24 cellular contexts compared by ENCODE assay signal in genomic region chr11:44651535-44652130, GRCh38.
DNase-seq lines count a peak whose midpoint lies in the region; ATAC-seq and TF ChIP-seq lines count a peak whose summit lies in the region.
"Had no signal": no experiment of that assay in that cellular context is flagged by ENCODE, and none has a peak within 500 bp of the region (broad histone marks: within the 10 kb centered on the region; RNA-seq: fewer than 3 reads in every experiment).

No MANE protein-coding gene starts in this region.

- H3K27ac ChIP-seq in BLaER1 treated with 17β-estradiol and CSF1 and Interleukin-3, amounts not matched to agents 10 nM and 100 nM, result 0 out of 22 replicates have a peak overlapping the region, but pooled peaks of 1 of the 11 experiments have one; percentile 21
- H3K27ac ChIP-seq in Karpas-422 (ENCODE audit: low read length) (peak overlapping the region; percentile 74), MM.1S (ENCODE audit: low read length) (no peak overlapping the region), trophoblast cell (ENCODE audit: low read depth, low read length) (no peak overlapping the region), mesenchymal stem cell (ENCODE audit: low read length, poor library complexity, severe bottlenecking) (no peak overlapping the region)
- H3K27ac ChIP-seq: GM23248, neutrophil, psoas muscle, testis had no signal

- intact Hi-C loops in activated B cell treated with CpG ODN at 0.5 μM for 24 hours (cut with micrococcal nuclease), result no loop called here

- DNase-seq in Karpas-422 (peak; percentile 85), activated B cell treated with CpG ODN at 0.5 μM for 24 hours (no peak), nephron progenitor cell (no peak), MM.1S (no peak), trophoblast cell (no peak), mesenchymal stem cell (no peak), NCI-H446 treated with DMSO at 0.1 percent for 48 hours (lab: John Stamatoyannopoulos, UW) (no peak)
- DNase-seq: activated naive CD4-positive, alpha-beta T cell treated with Interleukin-2 at 50 U/mL for 16 hours; activated T-cell treated with anti-CD3 and anti-CD28 coated beads, Interleukin-2, amount 50 U/mL, for 48 hours; CD8-positive, alpha-beta memory T cell; DND-41; GM23248; head of caudate nucleus; left colon; midbrain; NCI-H1436 treated with DMSO at 0.1 percent for 48 hours; NCI-H526; psoas muscle; stimulated activated CD4-positive, alpha-beta T cell treated with anti-CD3 and anti-CD28 coated beads, Interleukin-1b, Interleukin-23, amount 100 ng/mL, for 48 hours; testis had no signal

- H4K91ac ChIP-seq in trophoblast cell (ENCODE audit: low read depth, low read length) (no peak overlapping the region), mesenchymal stem cell (ENCODE audit: low read length) (no peak overlapping the region)

- H3K27ac Mint-ChIP-seq in activated B cell treated with CpG ODN at 0.5 μM for 24 hours, result no peak overlapping the region
- peak overlapping the region; percentile 85 for H3K27ac Mint-ChIP-seq in nephron progenitor cell
- H3K27ac Mint-ChIP-seq: dendritic cell treated with granulocyte-macrophage colony-stimulating factor and Interleukin-4, amounts not matched to agents 40 ng/mL and 50 ng/mL, for 4 days had no signal

- H3K36me3 Mint-ChIP-seq in activated B cell treated with CpG ODN at 0.5 μM for 24 hours (ENCODE audit: low read depth) (no peaks in the 10 kb centered on the region), nephron progenitor cell (ENCODE audit: low read depth) (no peaks in the 10 kb centered on the region)

- H3K79me2 ChIP-seq in Karpas-422 (ENCODE audit: low read length) (no peaks in the 10 kb centered on the region), MM.1S (ENCODE audit: low read length) (no peaks in the 10 kb centered on the region), trophoblast cell (ENCODE audit: control insufficient read depth, insufficient read depth, low read length, poor library complexity) (no peaks in the 10 kb centered on the region)

- peaks cover 5 to 11% (median 7%) of the 10 kb centered on the region in 11 experiments; a peak in 13 of 22 replicates for H3K9me3 ChIP-seq in BLaER1 treated with 17β-estradiol and CSF1 and Interleukin-3, amounts not matched to agents 10 nM and 100 nM (replicated peaks in 1 of 11)
- no peaks in the 10 kb centered on the region for H3K9me3 ChIP-seq in Karpas-422 (ENCODE audit: low read length)
- H3K9me3 ChIP-seq in MM.1S (replicated peaks; ENCODE audit: insufficient read depth, low read length), result no peaks in the 10 kb centered on the region
- H3K9me3 ChIP-seq in trophoblast cell (ENCODE audit: insufficient read depth, low read depth, low read length), result no peaks in the 10 kb centered on the region
- peaks cover 8% of the 10 kb centered on the region for H3K9me3 ChIP-seq in mesenchymal stem cell (ENCODE audit: control insufficient read depth, low read length)
- H3K9me3 ChIP-seq: neutrophil, psoas muscle, testis had no signal

- H2BK5ac ChIP-seq in trophoblast cell (ENCODE audit: low read depth, low read length, poor library complexity) (no peak overlapping the region), mesenchymal stem cell (ENCODE audit: low read depth, low read length, poor library complexity, severe bottlenecking) (no peak overlapping the region)

- no peaks in the 10 kb centered on the region for H3F3A ChIP-seq in MM.1S (ENCODE audit: insufficient read depth, low read length)

- peaks cover 0 to 15% (median 12%) of the 10 kb centered on the region in 10 experiments; a peak in 15 of 20 replicates for H3K4me1 ChIP-seq in BLaER1 treated with 17β-estradiol and CSF1 and Interleukin-3, amounts not matched to agents 10 nM and 100 nM
- peaks cover 49% of the 10 kb centered on the region for H3K4me1 ChIP-seq in Karpas-422 (ENCODE audit: low read length)
- 0 out of 2 replicates have a peak, but pooled peaks cover 11% of the 10 kb centered on the region for H3K4me1 ChIP-seq in MM.1S (ENCODE audit: low read length)
- no peaks in the 10 kb centered on the region for H3K4me1 ChIP-seq in trophoblast cell (ENCODE audit: control insufficient read depth in 1 of 2, insufficient read depth in 2 of 2, low read length in 2 of 2)
- peaks cover 11% of the 10 kb centered on the region for H3K4me1 ChIP-seq in mesenchymal stem cell (ENCODE audit: control insufficient read depth, insufficient read depth, low read depth, low read length)
- H3K4me1 ChIP-seq: psoas muscle, testis had no signal

- peak overlapping the region; percentile 69 for H2AFZ ChIP-seq in Karpas-422 (ENCODE audit: low read length)
- H2AFZ ChIP-seq in MM.1S (ENCODE audit: low read length), result no peak overlapping the region
- H2AFZ ChIP-seq in trophoblast cell (ENCODE audit: insufficient read depth, low read length, poor library complexity), result no peak overlapping the region
- no peak overlapping the region for H2AFZ ChIP-seq in mesenchymal stem cell (ENCODE audit: low read depth, low read length)
- H2AFZ ChIP-seq: GM23248 had no signal

- H3K9me3 Mint-ChIP-seq in activated B cell treated with CpG ODN at 0.5 μM for 24 hours (peaks cover 5% of the 10 kb centered on the region), nephron progenitor cell (peaks cover 8% of the 10 kb centered on the region)

- peak; percentile 69 for ATAC-seq in activated B cell treated with CpG ODN at 0.5 μM for 24 hours (ENCODE audit: low read depth)
- ATAC-seq: left colon, psoas muscle, SK-N-SH treated with all-trans-retinoic acid at 6 μM for 48 hours had no signal

- H3K4me3 Mint-ChIP-seq in activated B cell treated with CpG ODN at 0.5 μM for 24 hours, result no peak overlapping the region
- no peak overlapping the region for H3K4me3 Mint-ChIP-seq in nephron progenitor cell
- H3K4me3 Mint-ChIP-seq: CD8-positive, alpha-beta memory T cell; dendritic cell treated with granulocyte-macrophage colony-stimulating factor and Interleukin-4, amounts not matched to agents 40 ng/mL and 50 ng/mL, for 4 days had no signal

- H3K27me3 Mint-ChIP-seq in activated B cell treated with CpG ODN at 0.5 μM for 24 hours (peaks cover 20% of the 10 kb centered on the region), nephron progenitor cell (ENCODE audit: low read depth, poor library complexity) (peaks cover 4% of the 10 kb centered on the region)

- H3K18ac ChIP-seq in trophoblast cell (ENCODE audit: low read length) (no peak overlapping the region), mesenchymal stem cell (ENCODE audit: low read depth in 1 of 2, low read length in 2 of 2) (no peak overlapping the region)

- POLR2A ChIA-PET in activated B cell treated with CpG ODN at 0.5 μM for 24 hours (lab: Charles Lee), result no interaction called here

- no peak overlapping the region for H3K4ac ChIP-seq in trophoblast cell (ENCODE audit: low read depth, low read length)
- no peak overlapping the region for H3K4ac ChIP-seq in mesenchymal stem cell (ENCODE audit: low read depth in 1 of 2, low read length in 2 of 2)

- H3K4me2 ChIP-seq in BLaER1 treated with 17β-estradiol and CSF1 and Interleukin-3, amounts not matched to agents 10 nM and 100 nM, result peak overlapping the region in 9 of 11 experiments; percentile 35 to 69 (median 63); a peak in 18 of 22 replicates
- peak overlapping the region; percentile 64 for H3K4me2 ChIP-seq in Karpas-422 (ENCODE audit: low read depth, low read length, poor library complexity, severe bottlenecking)
- no peak overlapping the region for H3K4me2 ChIP-seq in MM.1S (ENCODE audit: low read depth, low read length)
- H3K4me2 ChIP-seq in trophoblast cell (ENCODE audit: low read length), result no peak overlapping the region
- no peak overlapping the region for H3K4me2 ChIP-seq in mesenchymal stem cell (ENCODE audit: low read length, poor library complexity, severe bottlenecking)

- H3K9me2 ChIP-seq in Karpas-422 (replicated peaks; ENCODE audit: insufficient read depth, low read length), result no peaks in the 10 kb centered on the region
- H3K9me2 ChIP-seq in MM.1S (replicated peaks; ENCODE audit: insufficient read depth, low read length), result no peaks in the 10 kb centered on the region

- H3K23ac ChIP-seq in trophoblast cell (ENCODE audit: low read length) (no peak overlapping the region), mesenchymal stem cell (ENCODE audit: low read length in 2 of 2) (no peak overlapping the region)

- H3K9ac ChIP-seq in BLaER1 treated with 17β-estradiol and CSF1 and Interleukin-3, amounts not matched to agents 10 nM and 100 nM, result no peak overlapping the region
- H3K9ac ChIP-seq in Karpas-422 (ENCODE audit: low read length), result peak overlapping the region; percentile 52
- H3K9ac ChIP-seq in MM.1S (ENCODE audit: low read length), result no peak overlapping the region
- H3K9ac ChIP-seq in trophoblast cell (ENCODE audit: low read length), result no peak overlapping the region
- H3K9ac ChIP-seq in mesenchymal stem cell (ENCODE audit: low read length), result no peak overlapping the region
- H3K9ac ChIP-seq: GM23248 had no signal

- CTCF ChIA-PET in activated B cell treated with CpG ODN at 0.5 μM for 24 hours (lab: Charles Lee), result no interaction called here

- no peak overlapping the region for H3K4me3 ChIP-seq in BLaER1 treated with 17β-estradiol and CSF1 and Interleukin-3, amounts not matched to agents 10 nM and 100 nM
- H3K4me3 ChIP-seq in Karpas-422 (ENCODE audit: low read length) (peak overlapping the region; percentile 50), MM.1S (ENCODE audit: low read length) (no peak overlapping the region), trophoblast cell (ENCODE audit: low read depth, low read length) (no peak overlapping the region), mesenchymal stem cell (ENCODE audit: insufficient read depth in 1 of 2, low read depth in 1 of 2, low read length in 2 of 2) (no peak overlapping the region)
- H3K4me3 ChIP-seq: GM23248, psoas muscle, testis had no signal

- no peak overlapping the region for H2BK12ac ChIP-seq in trophoblast cell (ENCODE audit: low read length)
- H2BK12ac ChIP-seq in mesenchymal stem cell (ENCODE audit: low read length in 2 of 2), result no peak overlapping the region

- no peaks in the 10 kb centered on the region for H3K36me3 ChIP-seq in BLaER1 treated with 17β-estradiol and CSF1 and Interleukin-3, amounts not matched to agents 10 nM and 100 nM
- H3K36me3 ChIP-seq in Karpas-422 (ENCODE audit: insufficient read depth, low read length), result no peaks in the 10 kb centered on the region; the same call in 1 of the 2 replicates
- no peaks in the 10 kb centered on the region for H3K36me3 ChIP-seq in MM.1S (replicated peaks; ENCODE audit: insufficient read depth, low read length)
- H3K36me3 ChIP-seq in trophoblast cell (ENCODE audit: control insufficient read depth in 1 of 2, insufficient read depth in 2 of 2, low read length in 2 of 2), result no peaks in the 10 kb centered on the region
- no peaks in the 10 kb centered on the region for H3K36me3 ChIP-seq in mesenchymal stem cell (ENCODE audit: control insufficient read depth in 1 of 2, insufficient read depth in 2 of 2, low read depth in 1 of 2, low read length in 2 of 2)
- H3K36me3 ChIP-seq: neutrophil had no signal

- H3K14ac ChIP-seq in trophoblast cell (ENCODE audit: low read length) (no peak overlapping the region), mesenchymal stem cell (ENCODE audit: low read length in 2 of 2) (no peak overlapping the region)

- H2BK15ac ChIP-seq in mesenchymal stem cell (ENCODE audit: low read depth, poor library complexity, severe bottlenecking), result no peak overlapping the region

- WGBS in trophoblast cell (ENCODE audit: extremely low coverage, insufficient coverage, insufficient read length), result no CpG with 5 or more reads among the region's 14 CpGs
- 86% methylated on average over 14 of the region's 14 CpGs for WGBS in mesenchymal stem cell

- peaks cover 13% of the 10 kb centered on the region for H3K4me1 Mint-ChIP-seq in activated B cell treated with CpG ODN at 0.5 μM for 24 hours
- H3K4me1 Mint-ChIP-seq in nephron progenitor cell, result peaks cover 25% of the 10 kb centered on the region

- no peaks in the 10 kb centered on the region for H4K20me1 ChIP-seq in BLaER1 treated with 17β-estradiol and CSF1 and Interleukin-3, amounts not matched to agents 10 nM and 100 nM
- H4K20me1 ChIP-seq in Karpas-422 (ENCODE audit: insufficient read depth, low read depth, low read length) (no peaks in the 10 kb centered on the region), MM.1S (ENCODE audit: insufficient read depth, low read length) (no peaks in the 10 kb centered on the region)

- H2BK120ac ChIP-seq in trophoblast cell (ENCODE audit: insufficient read depth, low read length, poor library complexity), result no peak overlapping the region
- no peak overlapping the region for H2BK120ac ChIP-seq in mesenchymal stem cell (ENCODE audit: low read depth, low read length)

- no peak overlapping the region for H4K12ac ChIP-seq in trophoblast cell (ENCODE audit: low read depth, low read length)

- H2AK5ac ChIP-seq in trophoblast cell (ENCODE audit: low read length), result no peak overlapping the region
- no peak overlapping the region for H2AK5ac ChIP-seq in mesenchymal stem cell (ENCODE audit: low read length, severe bottlenecking)

- TF ChIP-seq CTCF in activated B cell treated with CpG ODN at 0.5 μM for 24 hours (IDR thresholded peaks at IDR 0.05) (no peak), nephron progenitor cell (IDR thresholded peaks at IDR 0.05) (no peak), MM.1S (IDR thresholded peaks at IDR 0.05; ENCODE audit: low read length) (no peak)

- H3K79me1 ChIP-seq in trophoblast cell (ENCODE audit: low read length) (no peaks in the 10 kb centered on the region), mesenchymal stem cell (replicated peaks; ENCODE audit: low read length, poor library complexity, severe bottlenecking) (no peaks in the 10 kb centered on the region)

- no peak overlapping the region for H4K8ac ChIP-seq in trophoblast cell (ENCODE audit: low read depth, low read length)
- no peak overlapping the region for H4K8ac ChIP-seq in mesenchymal stem cell (ENCODE audit: low read length)

- no peaks in the 10 kb centered on the region for H3K27me3 ChIP-seq in BLaER1 treated with 17β-estradiol and CSF1 and Interleukin-3, amounts not matched to agents 10 nM and 100 nM
- H3K27me3 ChIP-seq in Karpas-422 (ENCODE audit: low read length) (no peaks in the 10 kb centered on the region), MM.1S (replicated peaks; ENCODE audit: insufficient read depth, low read length) (no peaks in the 10 kb centered on the region), trophoblast cell (ENCODE audit: insufficient read depth, low read length) (no peaks in the 10 kb centered on the region), mesenchymal stem cell (ENCODE audit: control insufficient read depth in 1 of 2, insufficient read depth in 1 of 2, low read length in 2 of 2) (peaks cover 58 to 69% of the 10 kb centered on the region in 2 experiments)
- H3K27me3 ChIP-seq: neutrophil, testis had no signal

Comparison
In these comparisons a context has a peak if more than half of its experiments do, and no peak if none do; other contexts are left out.
1. H3K4me2 ChIP-seq: peak in BLaER1 treated with 17β-estradiol and CSF1 and Interleukin-3, amounts not matched to agents 10 nM and 100 nM (9 of 11) and Karpas-422 (single experiment); none in MM.1S (single experiment), trophoblast cell (single experiment) and mesenchymal stem cell (single experiment).